ENCODE assay signal across 20 cellular contexts in the genomic region with DNA sequence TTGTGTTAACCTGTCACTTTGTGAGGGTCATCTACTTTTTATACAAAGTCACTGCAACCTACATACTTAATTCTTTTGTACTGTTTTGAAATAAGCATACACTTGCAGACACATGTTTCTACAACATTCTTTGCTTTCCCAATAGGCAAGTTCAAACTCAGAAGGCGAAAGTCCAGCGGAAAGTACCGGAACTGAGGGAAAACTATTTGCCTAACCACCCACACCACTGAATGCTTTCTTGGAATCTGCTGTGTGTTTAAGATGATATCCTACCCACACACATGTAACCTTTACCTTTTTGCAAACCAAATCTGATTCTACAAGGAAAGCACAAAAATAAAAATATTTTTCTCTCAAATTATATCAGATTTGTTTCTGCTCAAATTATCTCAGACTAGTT.
A peak's percentile ranks its signal among the peaks of the same experiment; 100 is the strongest.
DNase-seq lines count a peak whose midpoint lies in the region; ATAC-seq and TF ChIP-seq lines count a peak whose summit lies in the region.
"Had no signal": no experiment of that assay in that cellular context is flagged by ENCODE, and none has a peak within 500 bp of the region (broad histone marks: within the 10 kb centered on the region; RNA-seq: fewer than 3 reads in every experiment).

No MANE protein-coding gene starts in this region.

- no peak overlapping the region for H3K27ac Mint-ChIP-seq in CD14-positive monocyte
- H3K27ac Mint-ChIP-seq: activated CD4-positive, alpha-beta T cell treated with anti-CD3 and anti-CD28 coated beads, Interleukin-2, amount 10 ng/mL, durations not matched to agents 24 days and 14 days had no signal

- TF ChIP-seq CTCF in cardiac fibroblast (IDR thresholded peaks at IDR 0.05; ENCODE audit: low read depth, low read length) (no peak), upper lobe of right lung (IDR thresholded peaks at IDR 0.05) (no peak), CD14-positive monocyte (IDR thresholded peaks at IDR 0.05) (no peak), tibial nerve (IDR thresholded peaks at IDR 0.05) (no peak)

- TF ChIP-seq POLR2A in tibial nerve (IDR thresholded peaks at IDR 0.05), result no peak

- no peak for TF ChIP-seq EP300 in tibial nerve (IDR thresholded peaks at IDR 0.05)

- H3K27me3 ChIP-seq in upper lobe of right lung, result no peaks in the 10 kb centered on the region
- H3K27me3 ChIP-seq in tibial nerve, result no peaks in the 10 kb centered on the region
- H3K27me3 ChIP-seq: sigmoid colon had no signal

- ATAC-seq in upper lobe of right lung, result peak; percentile 68
- ATAC-seq: mucosa of descending colon had no signal

- H3K27me3 Mint-ChIP-seq in CD14-positive monocyte (ENCODE audit: low read depth in 3 of 3), result no peaks in the 10 kb centered on the region

- H3K27ac ChIP-seq in upper lobe of right lung (no peak overlapping the region), tibial nerve (no peak overlapping the region)
- H3K27ac ChIP-seq: sigmoid colon, SK-N-MC had no signal

- H3K4me3 ChIP-seq in cardiac fibroblast (replicated peaks in 1 of 2; ENCODE audit: low read depth in 2 of 2, low read length in 2 of 2) (no peak overlapping the region), upper lobe of right lung (no peak overlapping the region), tibial nerve (no peak overlapping the region)
- H3K4me3 ChIP-seq: HAP-1, mucosa of descending colon, sigmoid colon, SK-N-MC had no signal

- H3K4me1 ChIP-seq in upper lobe of right lung, result peaks cover 5% of the 10 kb centered on the region
- H3K4me1 ChIP-seq in tibial nerve, result peaks cover 0 to 28% (median 0%) of the 10 kb centered on the region in 4 donors
- H3K4me1 ChIP-seq: HAP-1, sigmoid colon had no signal

- intact Hi-C loops in upper lobe of right lung (cut with DNase I), result no loop called here
- intact Hi-C loops in CD14-positive monocyte (cut with micrococcal nuclease), result no loop called here

- peaks cover 0 to 2% (median 0%) of the 10 kb centered on the region in 7 donors for H3K9me3 Mint-ChIP-seq in CD14-positive monocyte

- no peaks in the 10 kb centered on the region for H3K36me3 ChIP-seq in upper lobe of right lung
- no peaks in the 10 kb centered on the region for H3K36me3 ChIP-seq in tibial nerve
- H3K36me3 ChIP-seq: HAP-1, sigmoid colon had no signal

- 34 to 39% methylated on average over 3 of the region's 3 CpGs for WGBS in tibial nerve, 2 donors

- no peak overlapping the region for H3K4me3 Mint-ChIP-seq in CD14-positive monocyte
- H3K4me3 Mint-ChIP-seq: activated CD4-positive, alpha-beta T cell treated with anti-CD3 and anti-CD28 coated beads, Interleukin-2, amount 10 ng/mL, durations not matched to agents 24 days and 14 days; brain had no signal

- DNase-seq in HT-29 (ENCODE audit: low spot score), result peak; percentile 11
- peak; percentile 36 to 56 for DNase-seq in cardiac fibroblast (ENCODE audit: low read depth in 2 of 2)
- DNase-seq in kidney tubule cell (ENCODE audit: low spot score), result peak; percentile 20
- DNase-seq in upper lobe of right lung, result no peak
- DNase-seq in CD14-positive monocyte (ENCODE audit: low spot score), result no peak
- no peak for DNase-seq in activated effector memory CD4-positive, alpha-beta T cell treated with anti-CD3 and anti-CD28 coated beads, Interleukin-2, amount 50 U/mL, for 16 hours
- no peak for DNase-seq in tibial nerve (ENCODE audit: low spot score in 2 of 2)
- DNase-seq: activated CD4-positive, alpha-beta T cell treated with anti-CD3 and anti-CD28 coated beads, Interleukin-2, amount 10 ng/mL, durations not matched to agents 24 days and 14 days; activated naive CD4-positive, alpha-beta T cell treated with Interleukin-2 at 50 U/mL for 16 hours; dermis blood vessel endothelial cell; DMS153; mucosa of descending colon; NCI-H1417 treated with DMSO at 0.1 percent for 48 hours; nucleus accumbens; sigmoid colon; stimulated activated CD4-positive, alpha-beta T cell treated with anti-CD3 and anti-CD28 coated beads, Interleukin-2, amount 100 ng/mL, for 24 hours; T1000 had no signal

- H3K9me3 ChIP-seq in upper lobe of right lung (no peaks in the 10 kb centered on the region), tibial nerve (no peaks in the 10 kb centered on the region)
- H3K9me3 ChIP-seq: HAP-1, mucosa of descending colon, sigmoid colon had no signal

- H3K36me3 Mint-ChIP-seq in CD14-positive monocyte, result no peaks in the 10 kb centered on the region
- H3K36me3 Mint-ChIP-seq: brain had no signal

- peaks cover 2% of the 10 kb centered on the region for H3K4me1 Mint-ChIP-seq in CD14-positive monocyte
- H3K4me1 Mint-ChIP-seq: brain had no signal

Comparison
In these comparisons a context has a peak if more than half of its experiments do, and no peak if none do; other contexts are left out.
1. DNase-seq: peak in HT-29 (single experiment), cardiac fibroblast (2 of 2) and kidney tubule cell (single experiment); none in upper lobe of right lung (single experiment), CD14-positive monocyte (single experiment), activated effector memory CD4-positive, alpha-beta T cell treated with anti-CD3 and anti-CD28 coated beads, Interleukin-2, amount 50 U/mL, for 16 hours (single experiment) and tibial nerve (0 of 2).